10 cellular contexts compared by ENCODE assay signal in genomic region chr1:167563579-167564246, GRCh38. TPM values are rescaled to one million over a fixed set of nuclear protein-coding genes. Genes with fewer than 3 reads are reported as not detected.
A peak's percentile ranks its signal among the peaks of the same experiment; 100 is the strongest.
DNase-seq lines count a peak whose midpoint lies in the region; ATAC-seq, FAIRE-seq and TF ChIP-seq lines count a peak whose summit lies in the region.
"Had no signal": no experiment of that assay in that cellular context is flagged by ENCODE, and none has a peak within 500 bp of the region (broad histone marks: within the 10 kb centered on the region; RNA-seq: fewer than 3 reads in every experiment).

No MANE protein-coding gene starts in this region.

- H3K4me3 ChIP-seq in HL-60 (replicated peaks; ENCODE audit: insufficient read depth, low read length), result no peak overlapping the region
- no peak overlapping the region for H3K4me3 ChIP-seq in body of pancreas
- no peak overlapping the region for H3K4me3 ChIP-seq in pancreas
- H3K4me3 ChIP-seq: smooth muscle cell had no signal

- H3K27me3 ChIP-seq in HL-60 (ENCODE audit: insufficient read depth, poor library complexity, severe bottlenecking) (no peaks in the 10 kb centered on the region), body of pancreas (no peaks in the 10 kb centered on the region), pancreas (no peaks in the 10 kb centered on the region)

- 52 to 66% methylated on average over 7 of the region's 7 CpGs for WGBS in body of pancreas, 2 donors
- 63 to 68% methylated on average over 7 of the region's 7 CpGs for WGBS in pancreas, 2 donors

- H3K36me3 ChIP-seq in body of pancreas (replicated peaks in 1 of 2; ENCODE audit: insufficient read depth in 1 of 2, low read depth in 2 of 2) (no peaks in the 10 kb centered on the region), pancreas (no peaks in the 10 kb centered on the region)

- DNase-seq in HL-60 (ENCODE audit: low read depth in 1 of 2, low spot score in 1 of 2) (peak; percentile 27 to 89), NCI-H226 (peak; percentile 28), body of pancreas (peak in 2 of 4 donors; percentile 22 to 65), pancreas (peak in 1 of 6 donors; percentile 42)
- no peak for DNase-seq in activated effector memory CD4-positive, alpha-beta T cell treated with Interleukin-2 at 50 U/mL for 16 hours
- DNase-seq in activated CD4-positive, alpha-beta T cell treated with anti-CD3 and anti-CD28 coated beads, Interleukin-2, amount 50 U/mL, for 48 hours, result no peak
- DNase-seq: mesenchymal stem cell; stimulated activated naive CD8-positive, alpha-beta T cell treated with anti-CD3 and anti-CD28 coated beads, Interleukin-15, amount 100 ng/mL, for 72 hours had no signal

- peak; percentile 12 for ATAC-seq in body of pancreas
- ATAC-seq in pancreas, result peak in 3 of 4 donors; percentile 21 to 84 (median 83)
- no peak for ATAC-seq in GM18861 (IDR thresholded peaks at IDR 0.05; ENCODE audit: unreplicated experiment)
- ATAC-seq: stimulated activated naive CD8-positive, alpha-beta T cell treated with anti-CD3 and anti-CD28 coated beads, Interleukin-15, amount 100 ng/mL, for 72 hours had no signal

- no peak for FAIRE-seq in pancreas (lab: Jason Lieb, UNC)

- H3K4me1 ChIP-seq in body of pancreas (no peaks in the 10 kb centered on the region), pancreas (no peaks in the 10 kb centered on the region)

- peak in 1 of 3 donors; percentile 11 for TF ChIP-seq POLR2A in body of pancreas (IDR thresholded peaks at IDR 0.05)

- intact Hi-C loops in body of pancreas (cut with DNase I) (no loop called here), pancreas (cut with DNase I) (no loop called here)

- H3K27ac ChIP-seq in HL-60 (replicated peaks) (no peak overlapping the region), body of pancreas (peak overlapping the region in 1 of 4 donors; percentile 31), pancreas (no peak overlapping the region)

- H3K9me3 ChIP-seq in body of pancreas (no peaks in the 10 kb centered on the region), pancreas (no peaks in the 10 kb centered on the region)

- no peak for TF ChIP-seq CTCF in HL-60 (IDR thresholded peaks at IDR 0.05; ENCODE audit: insufficient read depth, low read length)
- TF ChIP-seq CTCF in body of pancreas (IDR thresholded peaks at IDR 0.05), result no peak
- no peak for TF ChIP-seq CTCF in pancreas (IDR thresholded peaks at IDR 0.05)

RNA-seq across cellular contexts. Expression of gene CREG1, which starts 10.2 kb away (rescaled TPM):
- 100 to 1,000 TPM in 1 of 2 donors, 10 to 100 TPM in 1; 81.1 to 100 TPM for total RNA-seq in body of pancreas
- 10 to 100 TPM; 35.0 to 48.1 (median 44.2) TPM for total RNA-seq in pancreas
- polyA plus RNA-seq in pancreas, result 10 to 100 TPM; 21.4 to 39.7 TPM

RNA-seq across cellular contexts. Expression of gene CD247, which starts 45.4 kb away (rescaled TPM):
- total RNA-seq in body of pancreas, result 1 to 10 TPM; 2.3 to 3.3 TPM
- under 1 TPM in 5 of 6 donors, not detected in 1; 0.14 to 0.95 (median 0.78) TPM for total RNA-seq in pancreas
- polyA plus RNA-seq in pancreas, result under 1 TPM; 0.34 to 0.56 TPM
- polyA plus RNA-seq: smooth muscle cell had no signal

Comparison
In these comparisons a context has a peak if more than half of its experiments do, and no peak if none do; other contexts are left out.
1. DNase-seq: peak in HL-60 (2 of 2) and NCI-H226 (single experiment); none in activated effector memory CD4-positive, alpha-beta T cell treated with Interleukin-2 at 50 U/mL for 16 hours (single experiment) and activated CD4-positive, alpha-beta T cell treated with anti-CD3 and anti-CD28 coated beads, Interleukin-2, amount 50 U/mL, for 48 hours (0 of 2).